Comparison of ENCODE assay signal across 1 cellular context in genomic region chr3:194497799-194498575, GRCh38.
TF ChIP-seq lines count a peak whose summit lies in the region.

No MANE protein-coding gene starts in this region.

TF ChIP-seq in GM23338, 12 proteins besides CTCF, POLR2A, EP300 and RAD21 (continued from another document):
- TF ChIP-seq ZNF462 (CRISPR knock-in tag; IDR thresholded peaks at IDR 0.05) = no peak
- TF ChIP-seq ETS1 (IDR thresholded peaks at IDR 0.05) = no peak
- no peak for TF ChIP-seq REST (IDR thresholded peaks at IDR 0.05; ENCODE audit: unreplicated experiment)
- no peak for TF ChIP-seq CREB1 (CRISPR knock-in tag; IDR thresholded peaks at IDR 0.05; ENCODE audit: low read depth)
- no peak for TF ChIP-seq EZH2phosphoT487 (IDR thresholded peaks at IDR 0.05; ENCODE audit: unreplicated experiment)
- TF ChIP-seq POLR2AphosphoS5 (IDR thresholded peaks at IDR 0.05; ENCODE audit: low read depth) = no peak
